In genomic region chr2:156340377-156340776, GRCh38 we compare ENCODE assay signal across 8 cellular contexts. TPM values are rescaled to one million over a fixed set of nuclear protein-coding genes. Genes with fewer than 3 reads are reported as not detected.
DNase-seq lines count a peak whose midpoint lies in the region; ATAC-seq and TF ChIP-seq lines count a peak whose summit lies in the region.

No MANE protein-coding gene starts in this region.

- H3K4me1 Mint-ChIP-seq in activated naive CD8-positive, alpha-beta T cell treated with anti-CD3 and anti-CD28 coated beads for 36 hours: peaks cover 58% of the 10 kb centered on the region
- peaks cover 7 to 24% (median 18%) of the 10 kb centered on the region in 3 donors for H3K4me1 Mint-ChIP-seq in naive B cell

- H3K27me3 Mint-ChIP-seq in activated naive CD8-positive, alpha-beta T cell treated with anti-CD3 and anti-CD28 coated beads for 36 hours: no peaks in the 10 kb centered on the region
- no peaks in the 10 kb centered on the region for H3K27me3 Mint-ChIP-seq in naive B cell

- peak overlapping the region; percentile 100 for H3K27ac ChIP-seq in ACC112 (ENCODE audit: low read depth, low read length)

- H2AFZ ChIP-seq in ACC112 (ENCODE audit: low read length, unreplicated experiment): peak overlapping the region; percentile 35

- ATAC-seq in naive B cell (ENCODE audit: low read depth in 2 of 2) (no peak), GM18907 (IDR thresholded peaks at IDR 0.05; ENCODE audit: unreplicated experiment) (no peak), HG02981 (IDR thresholded peaks at IDR 0.05; ENCODE audit: unreplicated experiment) (no peak), GM21447 (IDR thresholded peaks at IDR 0.05; ENCODE audit: unreplicated experiment) (no peak)

- H3K9me3 Mint-ChIP-seq in activated naive CD8-positive, alpha-beta T cell treated with anti-CD3 and anti-CD28 coated beads for 36 hours: no peaks in the 10 kb centered on the region
- H3K9me3 Mint-ChIP-seq in naive B cell: peaks cover 0 to 4% (median 0%) of the 10 kb centered on the region in 7 donors

- H3K27ac Mint-ChIP-seq in activated naive CD8-positive, alpha-beta T cell treated with anti-CD3 and anti-CD28 coated beads for 36 hours: peak overlapping the region; percentile 99
- peak overlapping the region in 3 of 6 donors; percentile 60 to 99 (median 99) for H3K27ac Mint-ChIP-seq in naive B cell

- peaks cover 7% of the 10 kb centered on the region for H3K79me2 ChIP-seq in ACC112 (ENCODE audit: control insufficient read depth, insufficient read depth, low read length, unreplicated experiment)

- peak overlapping the region; percentile 98 for H3K4me3 ChIP-seq in ACC112 (ENCODE audit: low read depth, low read length)

- peaks cover 1% of the 10 kb centered on the region for H3K36me3 Mint-ChIP-seq in activated naive CD8-positive, alpha-beta T cell treated with anti-CD3 and anti-CD28 coated beads for 36 hours
- no peaks in the 10 kb centered on the region for H3K36me3 Mint-ChIP-seq in naive B cell

- H3K36me3 ChIP-seq in ACC112 (ENCODE audit: insufficient read depth, low read length): no peaks in the 10 kb centered on the region

- H3K4me3 Mint-ChIP-seq in activated naive CD8-positive, alpha-beta T cell treated with anti-CD3 and anti-CD28 coated beads for 36 hours: peak overlapping the region; percentile 92
- peak overlapping the region; percentile 86 to 98 (median 94) for H3K4me3 Mint-ChIP-seq in naive B cell

- DNase-seq in activated naive CD8-positive, alpha-beta T cell treated with anti-CD3 and anti-CD28 coated beads for 36 hours: no peak
- DNase-seq in naive B cell: no peak
- no peak for DNase-seq in NCI-H345 (lab: John Stamatoyannopoulos, UW)

- H3K4me1 ChIP-seq in ACC112 (ENCODE audit: control insufficient read depth, insufficient read depth, low read length, unreplicated experiment): peaks cover 38% of the 10 kb centered on the region

- no peaks in the 10 kb centered on the region for H3K27me3 ChIP-seq in ACC112 (ENCODE audit: insufficient read depth, low read length)

- TF ChIP-seq POLR2A in GM19099 (IDR thresholded peaks at IDR 0.05; ENCODE audit: extremely low read depth, insufficient read length, low read depth): peak; percentile 42

RNA-seq across cellular contexts. Expression of gene NR4A2, which starts 7.9 kb away (rescaled TPM):
- 10 to 100 TPM; 47.7 to 49.9 TPM for total RNA-seq in activated naive CD8-positive, alpha-beta T cell treated with anti-CD3 and anti-CD28 coated beads for 36 hours
- polyA plus RNA-seq in naive B cell (ENCODE audit: low read depth in 6 of 6): 10 to 100 TPM; 39.7 to 95.8 (median 56.0) TPM
